Comparison of ENCODE assay signal across 37 cellular contexts in the genomic region with DNA sequence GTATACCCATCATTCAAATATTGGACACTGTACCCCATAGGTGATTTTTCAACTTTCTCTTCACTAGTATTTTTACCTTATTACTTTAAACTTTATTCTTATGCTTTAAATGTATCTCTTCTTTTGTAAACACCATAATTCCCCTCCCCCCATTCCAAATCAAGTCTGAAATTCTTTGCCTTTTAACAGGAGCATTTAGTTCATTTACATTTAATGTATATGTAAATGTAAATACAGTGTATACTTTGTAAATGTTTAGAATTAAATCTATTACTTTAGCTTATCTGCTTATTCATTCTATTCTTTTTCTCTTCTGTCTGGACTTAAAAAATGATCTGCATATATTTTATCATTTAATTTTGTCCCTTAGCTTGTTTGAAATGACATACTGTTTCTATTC.
"Had no signal": no experiment of that assay in that cellular context is flagged by ENCODE, and none has a peak within 500 bp of the region (broad histone marks: within the 10 kb centered on the region; RNA-seq: fewer than 3 reads in every experiment).

No MANE protein-coding gene starts in this region.

- H3K27ac ChIP-seq: adrenal gland, body of pancreas, brain microvascular endothelial cell, breast epithelium, VCaP had no signal

- H3K27me3 Mint-ChIP-seq: activated CD4-positive, alpha-beta memory T cell treated with anti-CD3 and anti-CD28 coated beads for 36 hours; activated CD8-positive, alpha-beta T cell treated with anti-CD3 and anti-CD28 coated beads for 36 hours; activated naive CD8-positive, alpha-beta T cell treated with anti-CD3 and anti-CD28 coated beads for 36 hours; activated T-cell treated with anti-CD3 and anti-CD28 coated beads, Interleukin-2, amount 50 U/mL, for 24 hours; activated T-helper 17 cell treated with anti-CD3 and anti-CD28 coated beads, Interleukin-2, amount 50 U/mL, for 72 hours had no signal

- H3K36me3 ChIP-seq: adrenal gland, brain microvascular endothelial cell, breast epithelium had no signal

- H3K27me3 ChIP-seq: body of pancreas, brain microvascular endothelial cell, breast epithelium had no signal

- FAIRE-seq: astrocyte, TTC549 had no signal

- H3K27ac Mint-ChIP-seq: activated B cell treated with CpG ODN at 0.5 μM for 24 hours; activated CD4-positive, alpha-beta memory T cell treated with anti-CD3 and anti-CD28 coated beads for 36 hours; activated CD4-positive, alpha-beta T cell treated with anti-CD3 and anti-CD28 coated beads, Interleukin-2, amount 10 ng/mL, durations not matched to agents 24 days and 14 days; activated CD8-positive, alpha-beta T cell treated with anti-CD3 and anti-CD28 coated beads for 36 hours; activated naive CD4-positive, alpha-beta T cell treated with anti-CD3 and anti-CD28 coated beads for 36 hours; activated naive CD8-positive, alpha-beta T cell treated with anti-CD3 and anti-CD28 coated beads for 36 hours; activated T-cell treated with anti-CD3 and anti-CD28 coated beads, Interleukin-2, amount 50 U/mL, for 24 hours; activated T-helper 1 cell treated with anti-CD3 and anti-CD28 coated beads, Interleukin-12 subunit alpha, Interleukin-12 subunit beta, Interleukin-2, Interleukin-4 antibody, amounts not matched to agents 30 ng/mL and 10 ng/mL and 1 ng/mL, durations not matched to agents 14 hours and 24 hours and 36 hours; activated T-helper 17 cell treated with anti-CD3 and anti-CD28 coated beads, Interleukin-2, amount 50 U/mL, for 72 hours; T-helper 1 cell treated with Interleukin-12 subunit alpha and Interleukin-12 subunit beta and Interleukin-4 antibody, amounts not matched to agents 30 μg/mL and 1 μg/mL, for 36 hours; T-helper 2 cell treated with Interferon-gamma antibody and Interleukin-4, amounts not matched to agents 5 μg/mL and 100 μg/mL, for 36 hours had no signal

- H3K36me3 Mint-ChIP-seq: activated CD4-positive, alpha-beta memory T cell treated with anti-CD3 and anti-CD28 coated beads for 36 hours had no signal

- DNase-seq: activated B cell treated with CpG ODN at 0.5 μM for 24 hours; activated CD4-positive, alpha-beta memory T cell treated with anti-CD3 and anti-CD28 coated beads for 36 hours; activated CD4-positive, alpha-beta T cell treated with anti-CD3 and anti-CD28 coated beads for 4 hours; activated CD4-positive, alpha-beta T cell treated with anti-CD3 and anti-CD28 coated beads, Interleukin-2, amount 10 ng/mL, durations not matched to agents 24 days and 14 days; activated CD4-positive, alpha-beta T cell treated with anti-CD3 and anti-CD28 coated beads, Interleukin-2, amount 50 U/mL, for 1 hour; activated CD4-positive, alpha-beta T cell treated with anti-CD3 and anti-CD28 coated beads, Interleukin-2, amount 50 U/mL, for 4 hours; activated CD4-positive, CD25-positive, alpha-beta regulatory T cell treated with anti-CD3 and anti-CD28 coated beads, Interleukin-2, amount 50 U/mL, for 72 hours; activated CD8-positive, alpha-beta memory T cell treated with anti-CD3 and anti-CD28 coated beads, Interleukin-2, amount 50 U/mL, for 4 hours; activated CD8-positive, alpha-beta T cell treated with anti-CD3 and anti-CD28 coated beads for 36 hours; activated effector memory CD4-positive, alpha-beta T cell treated with anti-CD3 and anti-CD28 coated beads, Interleukin-2, amount 50 U/mL, for 16 hours; activated gamma-delta T cell treated with Interleukin-2 at 50 U/mL for 16 hours; activated naive CD4-positive, alpha-beta T cell; activated naive CD4-positive, alpha-beta T cell treated with anti-CD3 and anti-CD28 coated beads for 36 hours; activated naive CD4-positive, alpha-beta T cell treated with anti-CD3 and anti-CD28 coated beads, Interleukin-2, amount 50 U/mL, for 16 hours; activated naive CD8-positive, alpha-beta T cell treated with anti-CD3 and anti-CD28 coated beads for 36 hours; activated T-cell treated with anti-CD3 and anti-CD28 coated beads for 4 hours; activated T-cell treated with anti-CD3 and anti-CD28 coated beads, Interleukin-2, amount 50 U/mL, for 24 hours; activated T-cell treated with anti-CD3 and anti-CD28 coated beads, Interleukin-2, amount 50 U/mL, for 48 hours; amniotic stem cell; aorta; body of pancreas; brain microvascular endothelial cell; central memory CD4-positive, alpha-beta T cell; cerebellar nuclear complex; T-helper 1 cell; T-helper 2 cell; T-helper 9 cell had no signal

- H3K4me3 ChIP-seq: adrenal gland, body of pancreas, breast epithelium had no signal

- H3K9me3 ChIP-seq: adrenal gland, body of pancreas had no signal

- H3K4me1 ChIP-seq: adrenal gland, breast epithelium had no signal

- H3K4me3 Mint-ChIP-seq: activated B cell treated with CpG ODN at 0.5 μM for 24 hours; activated CD4-positive, alpha-beta memory T cell treated with anti-CD3 and anti-CD28 coated beads for 36 hours; activated CD4-positive, alpha-beta T cell treated with anti-CD3 and anti-CD28 coated beads, Interleukin-2, amount 10 ng/mL, durations not matched to agents 24 days and 14 days; activated CD8-positive, alpha-beta T cell treated with anti-CD3 and anti-CD28 coated beads for 36 hours; activated naive CD4-positive, alpha-beta T cell treated with anti-CD3 and anti-CD28 coated beads for 36 hours; activated naive CD8-positive, alpha-beta T cell treated with anti-CD3 and anti-CD28 coated beads for 36 hours; activated T-cell treated with anti-CD3 and anti-CD28 coated beads, Interleukin-2, amount 50 U/mL, for 24 hours; activated T-helper 1 cell treated with anti-CD3 and anti-CD28 coated beads, Interleukin-12 subunit alpha, Interleukin-12 subunit beta, Interleukin-2, Interleukin-4 antibody, amounts not matched to agents 30 ng/mL and 10 ng/mL and 1 ng/mL, durations not matched to agents 14 hours and 24 hours and 36 hours; activated T-helper 17 cell treated with anti-CD3 and anti-CD28 coated beads, Interleukin-2, amount 50 U/mL, for 72 hours; T-helper 1 cell treated with Interleukin-12 subunit alpha and Interleukin-12 subunit beta and Interleukin-4 antibody, amounts not matched to agents 30 μg/mL and 1 μg/mL, for 36 hours; T-helper 2 cell treated with Interferon-gamma antibody and Interleukin-4, amounts not matched to agents 5 μg/mL and 100 μg/mL, for 36 hours had no signal

- ATAC-seq: activated CD8-positive, alpha-beta T cell treated with anti-CD3 and anti-CD28 coated beads for 36 hours; activated naive CD4-positive, alpha-beta T cell treated with anti-CD3 and anti-CD28 coated beads, Interleukin-2, amount 50 U/mL, for 72 hours; activated T-helper 17 cell treated with anti-CD3 and anti-CD28 coated beads, Interleukin-2, amount 50 U/mL, for 72 hours; body of pancreas had no signal
